1 cellular context compared by ENCODE assay signal in the genomic region with DNA sequence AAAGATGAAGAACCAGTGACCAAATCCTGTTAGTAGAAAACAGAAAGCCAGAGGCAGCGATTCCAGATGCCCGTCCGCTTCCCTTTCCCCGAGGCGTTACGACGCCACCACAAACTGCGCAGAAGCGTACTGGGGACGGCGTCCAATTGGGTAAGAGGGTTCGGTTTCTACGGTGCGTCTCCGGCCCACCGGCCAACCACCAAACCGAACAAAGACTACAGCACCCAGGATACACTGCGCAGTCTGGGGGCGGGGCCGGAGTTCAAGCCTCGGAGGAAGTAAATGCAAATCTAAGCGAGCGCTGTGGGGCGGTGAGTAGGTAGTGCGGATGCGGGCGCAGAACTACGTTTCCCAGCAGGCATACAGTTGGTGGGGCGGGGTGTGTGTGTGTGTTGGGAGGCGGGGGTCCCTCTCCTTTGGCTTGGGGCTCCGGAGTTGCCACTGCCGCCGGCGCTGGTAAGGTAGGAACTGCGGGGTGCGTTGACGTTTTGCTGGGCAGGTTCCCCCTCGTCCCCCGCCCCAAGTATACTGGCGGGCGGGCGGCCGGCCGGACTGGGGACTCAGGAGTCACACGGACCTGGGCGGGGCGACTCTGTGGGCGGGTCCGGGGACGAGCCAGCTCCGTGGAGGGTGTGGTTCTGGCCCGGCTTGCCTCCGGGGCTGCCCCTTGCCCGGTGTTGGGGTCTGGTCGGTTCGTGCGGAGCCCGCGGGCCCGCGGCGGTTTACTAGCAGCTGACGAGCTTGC.
TF ChIP-seq lines count a peak whose summit lies in the region.

A gene with protein sequence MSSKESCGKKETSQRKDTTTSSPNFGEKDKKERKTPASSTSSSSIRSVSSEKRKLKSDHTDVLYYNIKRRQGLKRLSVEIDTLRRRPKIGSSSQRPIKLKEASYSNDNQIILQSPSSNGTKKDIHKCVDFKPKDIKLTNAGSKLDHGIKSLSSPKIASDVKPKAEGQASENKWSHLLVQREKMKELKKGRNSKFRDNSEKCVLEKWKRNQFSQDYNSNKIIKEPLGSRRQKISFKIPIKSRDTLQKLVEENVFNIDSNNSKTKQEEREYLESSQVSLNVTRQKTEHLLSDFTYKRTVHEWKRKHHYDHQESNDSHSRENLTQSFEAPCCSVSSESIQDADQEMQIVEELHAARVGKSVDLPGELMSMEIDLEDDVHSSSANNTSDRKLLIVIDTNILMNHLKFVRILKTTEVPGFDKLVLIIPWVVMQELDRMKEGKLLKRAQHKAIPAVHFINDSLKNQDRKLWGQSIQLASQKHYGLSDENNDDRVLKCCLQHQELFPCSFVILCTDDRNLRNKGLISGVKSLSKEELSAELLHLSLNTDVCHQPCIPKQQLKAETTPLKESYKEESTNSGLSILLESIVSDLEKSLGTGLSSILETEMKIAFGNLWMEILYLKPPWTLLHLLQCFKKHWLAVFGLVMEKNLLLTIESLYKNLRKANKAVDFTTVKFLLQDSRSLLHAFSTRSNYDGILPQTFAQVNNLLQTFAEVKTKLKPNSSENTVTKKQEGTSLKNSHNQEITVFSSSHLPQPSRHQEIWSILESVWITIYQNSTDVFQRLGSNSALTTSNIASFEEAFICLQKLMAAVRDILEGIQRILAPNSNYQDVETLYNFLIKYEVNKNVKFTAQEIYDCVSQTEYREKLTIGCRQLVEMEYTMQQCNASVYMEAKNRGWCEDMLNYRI (plus strand): TSS at position 314 of the 745 bp plus-strand sequence. CDS start 3,675 bp downstream, outside the sequence.
Gene TRMT1L (minus strand): TSS at position 100 of the 745 bp plus-strand sequence. CDS start 241 bp downstream, outside the sequence.

TF ChIP-seq in K562, 482 proteins besides CTCF, POLR2A, EP300 and RAD21 (continued from another document and continues in another):
- TF ChIP-seq ETV6 (IDR thresholded peaks at IDR 0.05; ENCODE audit: borderline replicate concordance in 1 of 2, low read depth in 2 of 2, low read length in 1 of 2) (no peak), ETV6 (CRISPR knock-in tag; IDR thresholded peaks at IDR 0.05; ENCODE audit: borderline replicate concordance) (no peak), BCL6 (CRISPR knock-in tag; IDR thresholded peaks at IDR 0.05) (no peak), BRCA1 (IDR thresholded peaks at IDR 0.05) (no peak), BRCA1 (CRISPR knock-in tag; IDR thresholded peaks at IDR 0.05) (no peak), CCNT2 (IDR thresholded peaks at IDR 0.05; ENCODE audit: borderline replicate concordance, extremely low read depth, insufficient read length, low read depth, low read length) (peak; percentile 64), HLTF (IDR thresholded peaks at IDR 0.05) (no peak), ZNF311 (CRISPR knock-in tag; IDR thresholded peaks at IDR 0.05) (no peak), AFF4 (CRISPR knock-in tag; IDR thresholded peaks at IDR 0.05) (peak; percentile 64; the same call in 1 of the 2 replicates), ELK1 (CRISPR knock-in tag; IDR thresholded peaks at IDR 0.05) (no peak), MEIS2 (IDR thresholded peaks at IDR 0.05; ENCODE audit: partially characterized antibody) (no peak), PKNOX1 (IDR thresholded peaks at IDR 0.05) (no peak), JUND (IDR thresholded peaks at IDR 0.05; ENCODE audit: borderline replicate concordance, low read depth, low read length) (peak; percentile 44; the same call in 1 of the 2 replicates), JUND (tag; IDR thresholded peaks at IDR 0.05; ENCODE audit: borderline replicate concordance, low read depth, low read length) (peak; percentile 43; the same call in 1 of the 3 replicates), POLR3A (IDR thresholded peaks at IDR 0.05; ENCODE audit: borderline replicate concordance, extremely low read depth, insufficient read depth, insufficient read length) (no peak), ZZZ3 (IDR thresholded peaks at IDR 0.05) (no peak), POLR2B (IDR thresholded peaks at IDR 0.05; ENCODE audit: low read depth, partially characterized antibody) (peak; percentile 93), MYNN (IDR thresholded peaks at IDR 0.05) (peak; percentile 24; the same call in 1 of the 2 replicates), MYNN (CRISPR knock-in tag; IDR thresholded peaks at IDR 0.05) (no peak), MTF1 (CRISPR knock-in tag; IDR thresholded peaks at IDR 0.05; ENCODE audit: borderline replicate concordance) (no peak), KHSRP (IDR thresholded peaks at IDR 0.05) (no peak), ATF3 (IDR thresholded peaks at IDR 0.05) (no peak), ATF3 (CRISPR knock-in tag; conservative IDR thresholded peaks at IDR 0.05) (peak; percentile 49; the same call in 1 of the 2 replicates), ZSCAN32 (CRISPR knock-in tag; IDR thresholded peaks at IDR 0.05) (no peak), THRA (IDR thresholded peaks at IDR 0.05) (no peak)
- TF ChIP-seq, protein P1, sequence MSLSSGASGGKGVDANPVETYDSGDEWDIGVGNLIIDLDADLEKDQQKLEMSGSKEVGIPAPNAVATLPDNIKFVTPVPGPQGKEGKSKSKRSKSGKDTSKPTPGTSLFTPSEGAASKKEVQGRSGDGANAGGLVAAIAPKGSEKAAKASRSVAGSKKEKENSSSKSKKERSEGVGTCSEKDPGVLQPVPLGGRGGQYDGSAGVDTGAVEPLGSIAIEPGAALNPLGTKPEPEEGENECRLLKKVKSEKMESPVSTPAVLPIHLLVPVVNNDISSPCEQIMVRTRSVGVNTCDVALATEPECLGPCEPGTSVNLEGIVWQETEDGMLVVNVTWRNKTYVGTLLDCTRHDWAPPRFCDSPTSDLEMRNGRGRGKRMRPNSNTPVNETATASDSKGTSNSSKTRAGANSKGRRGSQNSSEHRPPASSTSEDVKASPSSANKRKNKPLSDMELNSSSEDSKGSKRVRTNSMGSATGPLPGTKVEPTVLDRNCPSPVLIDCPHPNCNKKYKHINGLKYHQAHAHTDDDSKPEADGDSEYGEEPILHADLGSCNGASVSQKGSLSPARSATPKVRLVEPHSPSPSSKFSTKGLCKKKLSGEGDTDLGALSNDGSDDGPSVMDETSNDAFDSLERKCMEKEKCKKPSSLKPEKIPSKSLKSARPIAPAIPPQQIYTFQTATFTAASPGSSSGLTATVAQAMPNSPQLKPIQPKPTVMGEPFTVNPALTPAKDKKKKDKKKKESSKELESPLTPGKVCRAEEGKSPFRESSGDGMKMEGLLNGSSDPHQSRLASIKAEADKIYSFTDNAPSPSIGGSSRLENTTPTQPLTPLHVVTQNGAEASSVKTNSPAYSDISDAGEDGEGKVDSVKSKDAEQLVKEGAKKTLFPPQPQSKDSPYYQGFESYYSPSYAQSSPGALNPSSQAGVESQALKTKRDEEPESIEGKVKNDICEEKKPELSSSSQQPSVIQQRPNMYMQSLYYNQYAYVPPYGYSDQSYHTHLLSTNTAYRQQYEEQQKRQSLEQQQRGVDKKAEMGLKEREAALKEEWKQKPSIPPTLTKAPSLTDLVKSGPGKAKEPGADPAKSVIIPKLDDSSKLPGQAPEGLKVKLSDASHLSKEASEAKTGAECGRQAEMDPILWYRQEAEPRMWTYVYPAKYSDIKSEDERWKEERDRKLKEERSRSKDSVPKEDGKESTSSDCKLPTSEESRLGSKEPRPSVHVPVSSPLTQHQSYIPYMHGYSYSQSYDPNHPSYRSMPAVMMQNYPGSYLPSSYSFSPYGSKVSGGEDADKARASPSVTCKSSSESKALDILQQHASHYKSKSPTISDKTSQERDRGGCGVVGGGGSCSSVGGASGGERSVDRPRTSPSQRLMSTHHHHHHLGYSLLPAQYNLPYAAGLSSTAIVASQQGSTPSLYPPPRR (CRISPR knock-in tag; IDR thresholded peaks at IDR 0.05; ENCODE audit: borderline replicate concordance) = no peak
- TF ChIP-seq, protein P2, sequence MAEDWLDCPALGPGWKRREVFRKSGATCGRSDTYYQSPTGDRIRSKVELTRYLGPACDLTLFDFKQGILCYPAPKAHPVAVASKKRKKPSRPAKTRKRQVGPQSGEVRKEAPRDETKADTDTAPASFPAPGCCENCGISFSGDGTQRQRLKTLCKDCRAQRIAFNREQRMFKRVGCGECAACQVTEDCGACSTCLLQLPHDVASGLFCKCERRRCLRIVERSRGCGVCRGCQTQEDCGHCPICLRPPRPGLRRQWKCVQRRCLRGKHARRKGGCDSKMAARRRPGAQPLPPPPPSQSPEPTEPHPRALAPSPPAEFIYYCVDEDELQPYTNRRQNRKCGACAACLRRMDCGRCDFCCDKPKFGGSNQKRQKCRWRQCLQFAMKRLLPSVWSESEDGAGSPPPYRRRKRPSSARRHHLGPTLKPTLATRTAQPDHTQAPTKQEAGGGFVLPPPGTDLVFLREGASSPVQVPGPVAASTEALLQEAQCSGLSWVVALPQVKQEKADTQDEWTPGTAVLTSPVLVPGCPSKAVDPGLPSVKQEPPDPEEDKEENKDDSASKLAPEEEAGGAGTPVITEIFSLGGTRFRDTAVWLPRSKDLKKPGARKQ (CRISPR knock-in tag; IDR thresholded peaks at IDR 0.05) = no peak
- TF ChIP-seq, protein P3, sequence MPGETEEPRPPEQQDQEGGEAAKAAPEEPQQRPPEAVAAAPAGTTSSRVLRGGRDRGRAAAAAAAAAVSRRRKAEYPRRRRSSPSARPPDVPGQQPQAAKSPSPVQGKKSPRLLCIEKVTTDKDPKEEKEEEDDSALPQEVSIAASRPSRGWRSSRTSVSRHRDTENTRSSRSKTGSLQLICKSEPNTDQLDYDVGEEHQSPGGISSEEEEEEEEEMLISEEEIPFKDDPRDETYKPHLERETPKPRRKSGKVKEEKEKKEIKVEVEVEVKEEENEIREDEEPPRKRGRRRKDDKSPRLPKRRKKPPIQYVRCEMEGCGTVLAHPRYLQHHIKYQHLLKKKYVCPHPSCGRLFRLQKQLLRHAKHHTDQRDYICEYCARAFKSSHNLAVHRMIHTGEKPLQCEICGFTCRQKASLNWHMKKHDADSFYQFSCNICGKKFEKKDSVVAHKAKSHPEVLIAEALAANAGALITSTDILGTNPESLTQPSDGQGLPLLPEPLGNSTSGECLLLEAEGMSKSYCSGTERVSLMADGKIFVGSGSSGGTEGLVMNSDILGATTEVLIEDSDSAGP (CRISPR knock-in tag; IDR thresholded peaks at IDR 0.05) = no peak
- TF ChIP-seq, protein P4, sequence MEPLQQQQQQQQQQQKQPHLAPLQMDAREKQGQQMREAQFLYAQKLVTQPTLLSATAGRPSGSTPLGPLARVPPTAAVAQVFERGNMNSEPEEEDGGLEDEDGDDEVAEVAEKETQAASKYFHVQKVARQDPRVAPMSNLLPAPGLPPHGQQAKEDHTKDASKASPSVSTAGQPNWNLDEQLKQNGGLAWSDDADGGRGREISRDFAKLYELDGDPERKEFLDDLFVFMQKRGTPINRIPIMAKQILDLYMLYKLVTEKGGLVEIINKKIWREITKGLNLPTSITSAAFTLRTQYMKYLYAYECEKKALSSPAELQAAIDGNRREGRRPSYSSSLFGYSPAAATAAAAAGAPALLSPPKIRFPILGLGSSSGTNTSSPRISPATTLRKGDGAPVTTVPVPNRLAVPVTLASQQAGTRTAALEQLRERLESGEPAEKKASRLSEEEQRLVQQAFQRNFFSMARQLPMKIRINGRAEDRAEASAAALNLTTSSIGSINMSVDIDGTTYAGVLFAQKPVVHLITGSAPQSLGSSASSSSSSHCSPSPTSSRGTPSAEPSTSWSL (CRISPR knock-in tag; IDR thresholded peaks at IDR 0.05; ENCODE audit: borderline replicate concordance) = no peak
